ENCODE assay signal across 8 cellular contexts in genomic region chr15:24848050-24848449, GRCh38.
DNase-seq lines count a peak whose midpoint lies in the region; ATAC-seq and TF ChIP-seq lines count a peak whose summit lies in the region.

No MANE protein-coding gene starts in this region.

- no peaks in the 10 kb centered on the region for H3K36me3 Mint-ChIP-seq in nephron (ENCODE audit: low read depth)

- H3K9me3 ChIP-seq in RWPE2 (ENCODE audit: severe bottlenecking) = peaks cover 2% of the 10 kb centered on the region

- peak in 10 of 14 donors; percentile 3 to 56 (median 24) for DNase-seq in C1 segment of cervical spinal cord (lab: John Stamatoyannopoulos, UW)
- DNase-seq in RWPE2 (ENCODE audit: low spot score) = no peak
- DNase-seq in fibroblast of gingiva (ENCODE audit: low read depth) = peak; percentile 6
- DNase-seq in SHP77 (lab: John Stamatoyannopoulos, UW) = no peak
- no peak for DNase-seq in cortex of kidney (lab: John Stamatoyannopoulos, UW)

- H3K27me3 Mint-ChIP-seq in nephron (ENCODE audit: low read depth) = no peaks in the 10 kb centered on the region

- ATAC-seq in RWPE2 (ENCODE audit: low read depth) (peak; percentile 62; the same call in 2 of the 3 replicates), GM19397 (IDR thresholded peaks at IDR 0.05; ENCODE audit: unreplicated experiment) (no peak), HG03025 (IDR thresholded peaks at IDR 0.05; ENCODE audit: low FRiP score, unreplicated experiment) (no peak)

- TF ChIP-seq CTCF in RWPE2 (IDR thresholded peaks at IDR 0.05; ENCODE audit: poor library complexity, severe bottlenecking) (no peak), nephron (IDR thresholded peaks at IDR 0.05; ENCODE audit: unreplicated experiment in 3 of 3) (no peak)

- no peaks in the 10 kb centered on the region for H3K4me1 Mint-ChIP-seq in nephron

- H3K27me3 ChIP-seq in RWPE2 (ENCODE audit: insufficient read depth, poor library complexity, severe bottlenecking) = no peaks in the 10 kb centered on the region

- peaks cover 11% of the 10 kb centered on the region for H3K9me3 Mint-ChIP-seq in nephron

- no peaks in the 10 kb centered on the region for H3K4me1 ChIP-seq in RWPE2 (ENCODE audit: insufficient read depth, poor library complexity, severe bottlenecking)

- H3K27ac ChIP-seq in RWPE2 (ENCODE audit: poor library complexity, severe bottlenecking) = no peak overlapping the region

- peak overlapping the region; percentile 80 to 85 (median 80) for H3K4me3 Mint-ChIP-seq in nephron

- H3K4me3 ChIP-seq in RWPE2 (ENCODE audit: severe bottlenecking) = peak overlapping the region; percentile 27

- H3K27ac Mint-ChIP-seq in nephron = peak overlapping the region in 2 of 3 experiments; percentile 77

- H3K36me3 ChIP-seq in RWPE2 (ENCODE audit: low read depth) = no peaks in the 10 kb centered on the region

Comparison
In these comparisons a context has a peak if more than half of its experiments do, and no peak if none do; other contexts are left out.
1. DNase-seq: peak in C1 segment of cervical spinal cord (10 of 14) and fibroblast of gingiva (single experiment); none in RWPE2 (single experiment), SHP77 (0 of 2) and cortex of kidney (single experiment).